ENCODE assay signal across 1 cellular context in genomic region chr11:129750343-129751292, GRCh38.
TF ChIP-seq lines count a peak whose summit lies in the region.

No MANE protein-coding gene starts in this region.

TF ChIP-seq in A549, 52 proteins besides CTCF, POLR2A, EP300 and RAD21 (continued from another document):
- TF ChIP-seq, protein P1, sequence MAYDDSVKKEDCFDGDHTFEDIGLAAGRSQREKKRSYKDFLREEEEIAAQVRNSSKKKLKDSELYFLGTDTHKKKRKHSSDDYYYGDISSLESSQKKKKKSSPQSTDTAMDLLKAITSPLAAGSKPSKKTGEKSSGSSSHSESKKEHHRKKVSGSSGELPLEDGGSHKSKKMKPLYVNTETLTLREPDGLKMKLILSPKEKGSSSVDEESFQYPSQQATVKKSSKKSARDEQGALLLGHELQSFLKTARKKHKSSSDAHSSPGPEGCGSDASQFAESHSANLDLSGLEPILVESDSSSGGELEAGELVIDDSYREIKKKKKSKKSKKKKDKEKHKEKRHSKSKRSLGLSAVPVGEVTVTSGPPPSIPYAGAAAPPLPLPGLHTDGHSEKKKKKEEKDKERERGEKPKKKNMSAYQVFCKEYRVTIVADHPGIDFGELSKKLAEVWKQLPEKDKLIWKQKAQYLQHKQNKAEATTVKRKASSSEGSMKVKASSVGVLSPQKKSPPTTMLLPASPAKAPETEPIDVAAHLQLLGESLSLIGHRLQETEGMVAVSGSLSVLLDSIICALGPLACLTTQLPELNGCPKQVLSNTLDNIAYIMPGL (CRISPR knock-in tag; IDR thresholded peaks at IDR 0.05; ENCODE audit: borderline replicate concordance), result no peak
